ENCODE assay signal across 37 cellular contexts in the genomic region with DNA sequence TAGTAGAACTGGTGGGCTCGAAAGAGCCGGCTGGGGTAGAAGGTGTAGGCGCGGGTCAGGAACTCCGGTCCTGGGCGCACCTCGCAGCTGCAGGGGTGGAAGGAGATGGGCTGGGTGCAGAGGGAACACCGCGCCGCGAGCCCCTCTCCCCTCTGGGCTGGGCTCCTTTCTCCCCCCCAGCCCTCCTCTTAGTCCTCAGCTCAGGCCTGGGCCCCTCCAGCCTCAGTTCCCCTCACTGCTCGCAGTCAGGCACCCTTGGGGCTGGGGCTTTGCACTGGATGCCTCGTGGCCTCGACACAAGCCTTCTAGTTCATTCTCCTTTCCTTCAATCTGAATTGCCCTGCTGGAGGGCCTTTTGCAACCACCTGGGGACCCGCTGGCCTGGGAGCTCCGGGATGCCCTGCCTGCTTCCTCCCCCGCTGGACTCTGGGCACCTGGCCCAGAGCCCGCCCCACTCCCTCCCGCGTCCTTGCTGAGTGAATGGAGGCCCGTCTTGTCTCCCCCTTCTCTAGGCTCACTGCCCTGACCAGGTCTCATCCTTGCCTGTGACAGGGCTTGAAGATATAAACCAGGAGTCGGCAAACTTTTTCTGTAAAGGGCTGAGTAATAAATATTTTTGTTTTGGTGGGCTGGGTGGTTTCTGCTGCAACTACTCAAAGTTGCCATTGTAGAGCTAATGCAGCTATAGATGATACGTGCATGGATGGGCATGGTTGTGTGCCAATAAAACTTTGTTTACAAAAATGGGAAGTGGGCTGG. TPM values are rescaled to one million over a fixed set of nuclear protein-coding genes. Genes with fewer than 3 reads are reported as not detected.
DNase-seq lines count a peak whose midpoint lies in the region; ATAC-seq, FAIRE-seq and TF ChIP-seq lines count a peak whose summit lies in the region.
"Had no signal": no experiment of that assay in that cellular context is flagged by ENCODE, and none has a peak within 500 bp of the region (broad histone marks: within the 10 kb centered on the region; RNA-seq: fewer than 3 reads in every experiment).

No MANE protein-coding gene starts in this region.

- H3K27ac Mint-ChIP-seq in GM23338 (no peak overlapping the region), brain (peak overlapping the region in 3 of 5 experiments; percentile 21 to 76 (median 38))
- H3K27ac Mint-ChIP-seq: activated CD4-positive, alpha-beta T cell treated with anti-CD3 and anti-CD28 coated beads, Interleukin-2, amount 10 ng/mL, durations not matched to agents 7 days and 5 days; activated naive CD8-positive, alpha-beta T cell treated with anti-CD3 and anti-CD28 coated beads, Interleukin-2, amount 10 ng/mL, durations not matched to agents 7 days and 5 days; dendritic cell treated with granulocyte-macrophage colony-stimulating factor and Interleukin-4, amounts not matched to agents 40 ng/mL and 50 ng/mL, for 4 days; progenitor cell of endocrine pancreas; T-cell had no signal

- TF ChIP-seq CTCF in GM23338 (conservative IDR thresholded peaks at IDR 0.05; ENCODE audit: low read depth in 2 of 2) (no peak), brain (conservative IDR thresholded peaks at IDR 0.05) (no peak)

- peaks cover 13% of the 10 kb centered on the region for H3K27me3 Mint-ChIP-seq in GM23338 (ENCODE audit: insufficient read depth, low read depth, poor library complexity)
- H3K27me3 Mint-ChIP-seq in brain, result peaks cover 4% of the 10 kb centered on the region
- H3K27me3 Mint-ChIP-seq: progenitor cell of endocrine pancreas had no signal

- no peak overlapping the region for H2BK120ac ChIP-seq in neuronal stem cell (ENCODE audit: low read depth, low read length)

- no peaks in the 10 kb centered on the region for H4K20me1 ChIP-seq in GM23338 (replicated peaks; ENCODE audit: insufficient read depth)
- H4K20me1 ChIP-seq: BLaER1 had no signal

- no peaks in the 10 kb centered on the region for H3F3A ChIP-seq in GM23338 (replicated peaks; ENCODE audit: low read depth)

- H3K36me3 Mint-ChIP-seq in GM23338 (ENCODE audit: low read depth) (peaks cover 5% of the 10 kb centered on the region; the same call in 1 of the 3 replicates), brain (no peaks in the 10 kb centered on the region)
- H3K36me3 Mint-ChIP-seq: activated naive CD8-positive, alpha-beta T cell treated with anti-CD3 and anti-CD28 coated beads, Interleukin-2, amount 10 ng/mL, durations not matched to agents 7 days and 5 days; T-cell had no signal

- H4K8ac ChIP-seq in neuronal stem cell (ENCODE audit: low read depth, low read length), result no peak overlapping the region

- no peaks in the 10 kb centered on the region for H3K27me3 ChIP-seq in GM23338 (ENCODE audit: insufficient read depth)
- no peaks in the 10 kb centered on the region for H3K27me3 ChIP-seq in neuronal stem cell (ENCODE audit: control insufficient read depth in 3 of 3, insufficient read depth in 3 of 3, low read depth in 1 of 3, low read length in 3 of 3)
- H3K27me3 ChIP-seq: BLaER1, esophagus muscularis mucosa, MG63 had no signal

- no peak overlapping the region for H2BK15ac ChIP-seq in neuronal stem cell (ENCODE audit: low read length)

- H3K36me3 ChIP-seq in GM23338 (ENCODE audit: insufficient read depth) (no peaks in the 10 kb centered on the region), neuronal stem cell (replicated peaks in 1 of 2; ENCODE audit: control insufficient read depth in 2 of 2, insufficient read depth in 2 of 2, low read length in 2 of 2) (no peaks in the 10 kb centered on the region)
- H3K36me3 ChIP-seq: BLaER1, esophagus muscularis mucosa, MG63, neutrophil, upper lobe of right lung had no signal

- H3K9me3 Mint-ChIP-seq in GM23338, result peaks cover 8% of the 10 kb centered on the region; the same call in 1 of the 3 replicates
- H3K9me3 Mint-ChIP-seq in brain, result peaks cover 0 to 8% (median 0%) of the 10 kb centered on the region in 5 experiments
- H3K9me3 Mint-ChIP-seq: activated CD4-positive, alpha-beta T cell treated with anti-CD3 and anti-CD28 coated beads, Interleukin-2, amount 10 ng/mL, durations not matched to agents 7 days and 5 days; activated naive CD8-positive, alpha-beta T cell treated with anti-CD3 and anti-CD28 coated beads, Interleukin-2, amount 10 ng/mL, durations not matched to agents 7 days and 5 days; dendritic cell treated with granulocyte-macrophage colony-stimulating factor and Interleukin-4, amounts not matched to agents 40 ng/mL and 50 ng/mL, for 4 days; T-cell had no signal

- FAIRE-seq in HTR-8/SVneo (lab: Jason Lieb, UNC), result peak; percentile 69
- FAIRE-seq: GM12892, keratinocyte, RCC 7860 had no signal

- peak; percentile 32 for DNase-seq in GM23338 (ENCODE audit: low spot score)
- no peak for DNase-seq in HTR-8/SVneo (ENCODE audit: insufficient read length, low spot score)
- DNase-seq in neuronal stem cell (ENCODE audit: low spot score), result no peak
- no peak for DNase-seq in activated CD4-positive, CD25-positive, alpha-beta regulatory T cell treated with anti-CD3 and anti-CD28 coated beads, Interleukin-2, amount 50 U/mL, for 72 hours
- no peak for DNase-seq in cortex of kidney (lab: John Stamatoyannopoulos, UW)
- DNase-seq: activated CD4-positive, alpha-beta T cell treated with anti-CD3 and anti-CD28 coated beads, Interleukin-2, amount 10 ng/mL, durations not matched to agents 7 days and 5 days; activated gamma-delta T cell treated with Interleukin-2 at 50 U/mL for 16 hours; activated naive CD8-positive, alpha-beta T cell treated with anti-CD3 and anti-CD28 coated beads, Interleukin-2, amount 10 ng/mL, durations not matched to agents 7 days and 5 days; activated T-cell treated with anti-CD3 and anti-CD28 coated beads, Interleukin-2, amount 50 U/mL, for 48 hours; central memory CD4-positive, alpha-beta T cell; foreskin fibroblast; KBM-7; left ventricle myocardium superior; MG63; NCI-H1417; NCI-H2081 treated with DMSO at 0.1 percent for 48 hours; NCI-H226; NCI-H748 treated with DMSO at 0.1 percent for 48 hours; SIG-M5; stimulated activated CD4-positive, alpha-beta T cell treated with anti-CD3 and anti-CD28 coated beads, Interleukin-12 subunit alpha, Interleukin-12 subunit beta, amount 100 ng/mL, for 4 hours; stimulated activated CD4-positive, alpha-beta T cell treated with anti-CD3 and anti-CD28 coated beads, Interleukin-4, amount 100 ng/mL, for 1 hour; T-cell; upper lobe of right lung had no signal

- H3K9ac ChIP-seq in neuronal stem cell (ENCODE audit: low read depth, low read length, poor library complexity), result no peak overlapping the region
- H3K9ac ChIP-seq: BLaER1 had no signal

- H3K4me1 Mint-ChIP-seq in GM23338 (peaks cover 5% of the 10 kb centered on the region; the same call in 2 of the 3 replicates), brain (peaks cover 42% of the 10 kb centered on the region)
- H3K4me1 Mint-ChIP-seq: activated CD4-positive, alpha-beta T cell treated with anti-CD3 and anti-CD28 coated beads, Interleukin-2, amount 10 ng/mL, durations not matched to agents 7 days and 5 days; activated naive CD8-positive, alpha-beta T cell treated with anti-CD3 and anti-CD28 coated beads, Interleukin-2, amount 10 ng/mL, durations not matched to agents 7 days and 5 days; T-cell had no signal

- H2AFZ ChIP-seq in GM23338 (no peak overlapping the region), neuronal stem cell (ENCODE audit: low read length) (no peak overlapping the region)

- no peaks in the 10 kb centered on the region for H3K79me2 ChIP-seq in GM23338 (replicated peaks; ENCODE audit: insufficient read depth)

- H2AK5ac ChIP-seq in neuronal stem cell (ENCODE audit: low read depth, low read length), result peak overlapping the region; percentile 57

- H4K91ac ChIP-seq in neuronal stem cell (ENCODE audit: low read depth, low read length, poor library complexity), result no peak overlapping the region

- H3K9me3 ChIP-seq in neuronal stem cell (replicated peaks in 1 of 2; ENCODE audit: control insufficient read depth in 2 of 2, insufficient read depth in 1 of 2, low read depth in 1 of 2, low read length in 2 of 2), result no peaks in the 10 kb centered on the region
- H3K9me3 ChIP-seq: esophagus muscularis mucosa, MG63, neutrophil, upper lobe of right lung had no signal

- H3K4ac ChIP-seq in neuronal stem cell (ENCODE audit: low read length), result no peak overlapping the region

- H3K4me2 ChIP-seq in GM23338 (no peak overlapping the region; the same call in 1 of the 2 replicates), neuronal stem cell (ENCODE audit: insufficient read depth, low read length, poor library complexity, severe bottlenecking) (no peak overlapping the region)
- H3K4me2 ChIP-seq: BLaER1 had no signal

- H2BK12ac ChIP-seq in neuronal stem cell (ENCODE audit: low read length), result no peak overlapping the region

- H3K4me3 Mint-ChIP-seq in GM23338, result no peak overlapping the region
- no peak overlapping the region for H3K4me3 Mint-ChIP-seq in brain
- H3K4me3 Mint-ChIP-seq: activated CD4-positive, alpha-beta T cell treated with anti-CD3 and anti-CD28 coated beads, Interleukin-2, amount 10 ng/mL, durations not matched to agents 7 days and 5 days; activated naive CD8-positive, alpha-beta T cell treated with anti-CD3 and anti-CD28 coated beads, Interleukin-2, amount 10 ng/mL, durations not matched to agents 7 days and 5 days; dendritic cell treated with granulocyte-macrophage colony-stimulating factor and Interleukin-4, amounts not matched to agents 40 ng/mL and 50 ng/mL, for 4 days; T-cell had no signal

- H3K27ac ChIP-seq in GM23338 (ENCODE audit: low read depth) (no peak overlapping the region), neuronal stem cell (replicated peaks; ENCODE audit: low read length) (no peak overlapping the region)
- H3K27ac ChIP-seq: BLaER1, esophagus muscularis mucosa, neutrophil, upper lobe of right lung had no signal

- peak overlapping the region; percentile 27 for H3K18ac ChIP-seq in neuronal stem cell (ENCODE audit: low read length)

- H3K79me1 ChIP-seq in neuronal stem cell (ENCODE audit: low read depth, low read length), result no peaks in the 10 kb centered on the region

- H3K23ac ChIP-seq in neuronal stem cell (ENCODE audit: low read depth, low read length, poor library complexity), result no peak overlapping the region

- no CpG with 5 or more reads among the region's 23 CpGs for WGBS in neuronal stem cell (ENCODE audit: extremely low coverage in 2 of 2, insufficient read length in 2 of 2, insufficient replicate concordance in 1 of 2), 2 donors

- H3K9me2 ChIP-seq in GM23338 (ENCODE audit: insufficient read depth), result no peaks in the 10 kb centered on the region

- no peak overlapping the region for H3K14ac ChIP-seq in neuronal stem cell (ENCODE audit: low read length)

- H2BK5ac ChIP-seq in neuronal stem cell (ENCODE audit: low read length), result no peak overlapping the region

- H3K4me3 ChIP-seq in GM23338 (no peak overlapping the region), neuronal stem cell (ENCODE audit: low read length in 2 of 2) (no peak overlapping the region)
- H3K4me3 ChIP-seq: BLaER1, esophagus muscularis mucosa, MG63, upper lobe of right lung had no signal

- H3K4me1 ChIP-seq in GM23338 (ENCODE audit: insufficient read depth) (no peaks in the 10 kb centered on the region), neuronal stem cell (ENCODE audit: control insufficient read depth in 2 of 2, insufficient read depth in 1 of 2, low read depth in 1 of 2, low read length in 2 of 2) (peaks cover 0 to 2% of the 10 kb centered on the region in 2 donors)
- H3K4me1 ChIP-seq: BLaER1, upper lobe of right lung had no signal

- ATAC-seq in GM23338 (peak; percentile 51), GM18519 (IDR thresholded peaks at IDR 0.05; ENCODE audit: low FRiP score, unreplicated experiment) (no peak), HG02938 (IDR thresholded peaks at IDR 0.05; ENCODE audit: unreplicated experiment) (no peak)
- ATAC-seq: left ventricle myocardium superior, sciatic nerve, T-cell, upper lobe of right lung had no signal

RNA-seq across cellular contexts. Expression of a gene that starts 47.4 kb away (rescaled TPM):
- 4.6 and 10.9 TPM in 2 replicates for total RNA-seq in GM23338 (2014; rRNA removed; shearing (Covaris generic))
- 1.3 and 1.8 TPM in 2 replicates for polyA plus RNA-seq in GM23338 (2016; fragmentation: Nextera tagmentation; extraction: Ambion mirVana)
- polyA plus RNA-seq in brain (ENCODE audit: insufficient read depth, low read depth, low replicate concordance), result 1.4 TPM
- 0.04 TPM for polyA plus RNA-seq in neuronal stem cell (2013, experiment 1 of 2)
- 0.03 TPM for polyA plus RNA-seq in neuronal stem cell (2013, experiment 2 of 2)
- total RNA-seq: activated CD4-positive, alpha-beta T cell treated with anti-CD3 and anti-CD28 coated beads, Interleukin-2, amount 10 ng/mL, durations not matched to agents 7 days and 5 days; activated naive CD8-positive, alpha-beta T cell treated with anti-CD3 and anti-CD28 coated beads, Interleukin-2, amount 10 ng/mL, durations not matched to agents 7 days and 5 days; G401; mesenteric fat pad; progenitor cell of endocrine pancreas; T-cell; upper lobe of right lung had no signal
